Comparison of ENCODE assay signal across 8 cellular contexts in genomic region chr14:93185333-93185688, GRCh38. TPM values are rescaled to one million over a fixed set of nuclear protein-coding genes. Genes with fewer than 3 reads are reported as not detected.
A peak's percentile ranks its signal among the peaks of the same experiment; 100 is the strongest.
DNase-seq lines count a peak whose midpoint lies in the region; TF ChIP-seq lines count a peak whose summit lies in the region.

No MANE protein-coding gene starts in this region.

- H3K27ac Mint-ChIP-seq in HFFc6 = peak overlapping the region; percentile 95

- intact Hi-C loops in testis (cut with DNase I; ENCODE audit: low total_unique reads) = no loop called here

- H3K9ac ChIP-seq in BLaER1 treated with 17β-estradiol and CSF1 and Interleukin-3, amounts not matched to agents 10 nM and 100 nM = peak overlapping the region; percentile 88 to 96 (median 93)
- peak overlapping the region; percentile 92 for H3K9ac ChIP-seq in adipocyte (ENCODE audit: low read length)

- H3K27me3 ChIP-seq in BLaER1 treated with 17β-estradiol and CSF1 and Interleukin-3, amounts not matched to agents 10 nM and 100 nM = no peaks in the 10 kb centered on the region
- no peaks in the 10 kb centered on the region for H3K27me3 ChIP-seq in adipocyte (replicated peaks; ENCODE audit: control insufficient read depth, insufficient read depth, low read length)
- H3K27me3 ChIP-seq in kidney epithelial cell (ENCODE audit: control insufficient read depth, insufficient read depth, low read length) = no peaks in the 10 kb centered on the region
- H3K27me3 ChIP-seq in testis = no peaks in the 10 kb centered on the region

- H3K36me3 ChIP-seq in BLaER1 treated with 17β-estradiol and CSF1 and Interleukin-3, amounts not matched to agents 10 nM and 100 nM = peaks cover 28 to 55% (median 42%) of the 10 kb centered on the region in 11 experiments; a peak in 20 of 22 replicates
- peaks cover 12% of the 10 kb centered on the region for H3K36me3 ChIP-seq in adipocyte (ENCODE audit: control insufficient read depth, insufficient read depth, low read length, severe bottlenecking)
- H3K36me3 ChIP-seq in kidney epithelial cell (ENCODE audit: control insufficient read depth, insufficient read depth, low read length) = no peaks in the 10 kb centered on the region
- no peaks in the 10 kb centered on the region for H3K36me3 ChIP-seq in testis (ENCODE audit: low read depth, missing control alignments)

- H3K9me3 ChIP-seq in BLaER1 treated with 17β-estradiol and CSF1 and Interleukin-3, amounts not matched to agents 10 nM and 100 nM (replicated peaks in 1 of 11) = no peaks in the 10 kb centered on the region
- H3K9me3 ChIP-seq in adipocyte (ENCODE audit: control insufficient read depth, low read length) (no peaks in the 10 kb centered on the region), testis (no peaks in the 10 kb centered on the region)

- TF ChIP-seq POLR2A in testis (IDR thresholded peaks at IDR 0.05) = no peak

- peaks cover 40 to 59% (median 44%) of the 10 kb centered on the region in 10 experiments for H3K4me1 ChIP-seq in BLaER1 treated with 17β-estradiol and CSF1 and Interleukin-3, amounts not matched to agents 10 nM and 100 nM
- H3K4me1 ChIP-seq in adipocyte (ENCODE audit: control insufficient read depth, insufficient read depth, low read length) (peaks cover 14% of the 10 kb centered on the region), testis (peaks cover 19% of the 10 kb centered on the region)

- WGBS in testis, 2 donors = 0% methylated on average over 11 of the region's 11 CpGs

- peak overlapping the region; percentile 98 for H3K4me3 Mint-ChIP-seq in HFFc6

- H3K36me3 Mint-ChIP-seq in HFFc6 (ENCODE audit: low read depth) = peaks cover 9% of the 10 kb centered on the region

- no peaks in the 10 kb centered on the region for H3K9me3 Mint-ChIP-seq in HFFc6

- no peaks in the 10 kb centered on the region for H3K27me3 Mint-ChIP-seq in HFFc6 (ENCODE audit: insufficient read depth)

- peak overlapping the region; percentile 77 to 99 (median 90) for H3K4me3 ChIP-seq in BLaER1 treated with 17β-estradiol and CSF1 and Interleukin-3, amounts not matched to agents 10 nM and 100 nM
- H3K4me3 ChIP-seq in adipocyte (ENCODE audit: low read length) (peak overlapping the region; percentile 99), kidney epithelial cell (ENCODE audit: low read depth, low read length) (peak overlapping the region; percentile 85), testis (peak overlapping the region; percentile 95 to 98)

- peaks cover 12 to 29% (median 17%) of the 10 kb centered on the region in 11 experiments; a peak in 17 of 22 replicates for H4K20me1 ChIP-seq in BLaER1 treated with 17β-estradiol and CSF1 and Interleukin-3, amounts not matched to agents 10 nM and 100 nM

- H3K27ac ChIP-seq in BLaER1 treated with 17β-estradiol and CSF1 and Interleukin-3, amounts not matched to agents 10 nM and 100 nM = peak overlapping the region; percentile 86 to 96 (median 93)
- peak overlapping the region; percentile 68 to 96 for H3K27ac ChIP-seq in testis

- peaks cover 36% of the 10 kb centered on the region for H3K4me1 Mint-ChIP-seq in HFFc6 (ENCODE audit: low read depth)

- H3K4me2 ChIP-seq in BLaER1 treated with 17β-estradiol and CSF1 and Interleukin-3, amounts not matched to agents 10 nM and 100 nM = peak overlapping the region; percentile 72 to 98 (median 86)

- no peak for TF ChIP-seq CTCF in HFFc6 (IDR thresholded peaks at IDR 0.05)
- TF ChIP-seq CTCF in kidney epithelial cell (IDR thresholded peaks at IDR 0.05; ENCODE audit: insufficient read depth, low read length, poor library complexity, severe bottlenecking) = no peak
- no peak for TF ChIP-seq CTCF in testis (IDR thresholded peaks at IDR 0.05)

- DNase-seq in HFFc6 = no peak
- DNase-seq in adipocyte (ENCODE audit: low read depth) = no peak
- no peak for DNase-seq in kidney epithelial cell (ENCODE audit: low read depth)
- DNase-seq in testis = no peak
- no peak for DNase-seq in NCI-H146 treated with DMSO at 0.1 percent for 48 hours (lab: John Stamatoyannopoulos, UW; ENCODE audit: unreplicated experiment)
- no peak for DNase-seq in NCI-H1930 (lab: John Stamatoyannopoulos, UW)
- no peak for DNase-seq in central memory CD4-positive, alpha-beta T cell

RNA-seq across cellular contexts. Expression of gene LYSET, which starts 0.2 kb away (rescaled TPM):
- total RNA-seq in HFFc6 (2021; fragmentation: NEBNext Ultra II Directional; extraction: Animal tissue kit (Norgen Biotek cat#: 25700)) = 10 to 100 TPM; 10.7 to 14.5 (median 12.8) TPM
- total RNA-seq in kidney epithelial cell (14.1 and 17.0 TPM in 2 replicates), testis (10 to 100 TPM; 11.9 to 15.2 TPM)
- 11.1 TPM for polyA plus RNA-seq in testis (ENCODE audit: insufficient read depth, low read depth, low replicate concordance)

RNA-seq across cellular contexts. Expression of gene MOAP1, which starts 0.6 kb away (rescaled TPM):
- total RNA-seq in HFFc6 (2021; fragmentation: NEBNext Ultra II Directional; extraction: Animal tissue kit (Norgen Biotek cat#: 25700)) = 10 to 100 TPM; 12.2 to 20.4 (median 14.2) TPM
- total RNA-seq in kidney epithelial cell = 26.1 and 26.2 TPM in 2 replicates
- 10 to 100 TPM; 22.4 to 25.5 TPM for total RNA-seq in testis
- polyA plus RNA-seq in testis (ENCODE audit: insufficient read depth, low read depth, low replicate concordance) = 22.6 TPM

RNA-seq across cellular contexts. Expression of gene GON7, which starts 21.6 kb away (rescaled TPM):
- total RNA-seq in HFFc6 (2021; fragmentation: NEBNext Ultra II Directional; extraction: Animal tissue kit (Norgen Biotek cat#: 25700)) = 10 to 100 TPM in 1 of 6 experiments, 1 to 10 TPM in 5; 7.9 to 10.1 (median 9.1) TPM
- total RNA-seq in kidney epithelial cell (13.5 and 14.9 TPM in 2 replicates), testis (10 to 100 TPM in 1 of 2 donors, 1 to 10 TPM in 1; 7.8 to 10.2 TPM)
- 14.9 TPM for polyA plus RNA-seq in testis (ENCODE audit: insufficient read depth, low read depth, low replicate concordance)

RNA-seq across cellular contexts. Expression of gene UBR7, which starts 21.7 kb away (rescaled TPM):
- 10 to 100 TPM; 15.3 to 23.6 (median 21.8) TPM for total RNA-seq in HFFc6 (2021; fragmentation: NEBNext Ultra II Directional; extraction: Animal tissue kit (Norgen Biotek cat#: 25700))
- total RNA-seq in kidney epithelial cell (12.5 and 16.1 TPM in 2 replicates), testis (10 to 100 TPM; 35.5 to 36.1 TPM)
- polyA plus RNA-seq in testis (ENCODE audit: insufficient read depth, low read depth, low replicate concordance) = 50.5 TPM
